Comparison of ENCODE assay signal across 8 cellular contexts in genomic region chr19:5905072-5905778, GRCh38. TPM values are rescaled to one million over a fixed set of nuclear protein-coding genes. Genes with fewer than 3 reads are reported as not detected.
DNase-seq lines count a peak whose midpoint lies in the region; ATAC-seq and TF ChIP-seq lines count a peak whose summit lies in the region.

No MANE protein-coding gene starts in this region.

- H2BK5ac ChIP-seq in IMR-90 (ENCODE audit: low read depth, low read length, poor library complexity, severe bottlenecking), result peak overlapping the region; percentile 10

- CTCF ChIA-PET in BJ (lab: Yijun Ruan, JAX), result interaction anchor here (4.2 to 5.3 kb wide), 2 partner anchors 13 to 101 kb away, joined by 21 to 40 read pairs; no protein-coding TSS in a partner anchor
- CTCF ChIA-PET in IMR-90 (lab: Yijun Ruan, JAX), result no interaction called here

- H3K9me3 ChIP-seq in IMR-90 (ENCODE audit: control insufficient read depth, insufficient read depth, low read length), result no peaks in the 10 kb centered on the region

- H3K9ac ChIP-seq in IMR-90 (ENCODE audit: low read depth, low read length), result peak overlapping the region; percentile 77

- no peak overlapping the region for H3K18ac ChIP-seq in IMR-90 (ENCODE audit: low read depth, low read length)

- peaks cover 0 to 40% of the 10 kb centered on the region in 2 experiments; a peak in 3 of 4 replicates for H3K79me1 ChIP-seq in IMR-90 (ENCODE audit: low read depth in 1 of 2, low read length in 2 of 2)

- peaks cover 4% of the 10 kb centered on the region for H3K4me1 ChIP-seq in IMR-90 (ENCODE audit: control insufficient read depth, insufficient read depth, low read length)

- POLR2A ChIA-PET in BJ (lab: Charles Lee), result no interaction called here
- POLR2A ChIA-PET in IMR-90 (lab: Charles Lee; ENCODE audit: unreplicated experiment), result no interaction called here

- H3K14ac ChIP-seq in IMR-90 (replicated peaks; ENCODE audit: low read depth, low read length), result peak overlapping the region; percentile 73; the same call in 1 of the 2 replicates

- no TSS peak for BruUV-seq in IMR-90 (replicated peaks; lab: Mats Ljungman, UMichigan)

- no peak for ATAC-seq in IMR-90 (ENCODE audit: low read depth)
- ATAC-seq in natural killer cell treated with Interleukin-12 subunit alpha and Interleukin-12 subunit beta and Interleukin-15 and Interleukin-18, amount 100 ng/mL, for 72 hours, result no peak
- no peak for ATAC-seq in activated CD4-positive, CD25-positive, alpha-beta regulatory T cell treated with anti-CD3 and anti-CD28 coated beads, Interleukin-2, amount 50 U/mL, for 24 hours

- H3K9me3 Mint-ChIP-seq in natural killer cell treated with Interleukin-12 subunit alpha and Interleukin-12 subunit beta and Interleukin-15 and Interleukin-18, amount 100 ng/mL, for 72 hours, result no peaks in the 10 kb centered on the region

- peaks cover 4% of the 10 kb centered on the region; the same call in 1 of the 2 replicates for H3K9me1 ChIP-seq in IMR-90 (ENCODE audit: insufficient read depth, low read length)

- H2BK20ac ChIP-seq in IMR-90 (ENCODE audit: low read depth, low read length), result no peak overlapping the region

- H2AFZ ChIP-seq in IMR-90 (replicated peaks; ENCODE audit: low read length, poor library complexity), result peak overlapping the region; percentile 98

- peak overlapping the region; percentile 95 for H3K4me3 Mint-ChIP-seq in natural killer cell treated with Interleukin-12 subunit alpha and Interleukin-12 subunit beta and Interleukin-15 and Interleukin-18, amount 100 ng/mL, for 72 hours

- peak overlapping the region; percentile 79; the same call in 1 of the 2 replicates for H2AK5ac ChIP-seq in IMR-90 (ENCODE audit: low read depth, low read length)

- peak overlapping the region; percentile 38 for H4K91ac ChIP-seq in IMR-90 (ENCODE audit: insufficient read depth, low read depth, low read length)

- H2BK120ac ChIP-seq in IMR-90 (ENCODE audit: low read depth, low read length), result no peak overlapping the region

- H3K4me1 Mint-ChIP-seq in natural killer cell treated with Interleukin-12 subunit alpha and Interleukin-12 subunit beta and Interleukin-15 and Interleukin-18, amount 100 ng/mL, for 72 hours (ENCODE audit: low read depth in 2 of 2), result peaks cover 21 to 23% of the 10 kb centered on the region in 2 donors

- no peak overlapping the region for H2BK15ac ChIP-seq in IMR-90 (ENCODE audit: low read depth, low read length)

- H3K27me3 ChIP-seq in BJ (ENCODE audit: control insufficient read depth, insufficient read depth, low read length) (no peaks in the 10 kb centered on the region), IMR-90 (ENCODE audit: control insufficient read depth, insufficient read depth, low read length) (no peaks in the 10 kb centered on the region)

- H2AK9ac ChIP-seq in IMR-90 (replicated peaks; ENCODE audit: low read depth, low read length, poor library complexity), result peak overlapping the region; percentile 94

- H3K23ac ChIP-seq in IMR-90 (ENCODE audit: low read depth, low read length), result peak overlapping the region; percentile 88

- no peaks in the 10 kb centered on the region for H3K27me3 Mint-ChIP-seq in natural killer cell treated with Interleukin-12 subunit alpha and Interleukin-12 subunit beta and Interleukin-15 and Interleukin-18, amount 100 ng/mL, for 72 hours

- peak overlapping the region; percentile 53; the same call in 1 of the 2 replicates for H3K56ac ChIP-seq in IMR-90 (ENCODE audit: extremely low read depth, insufficient read depth, low read length)

- H3K4me2 ChIP-seq in IMR-90 (ENCODE audit: low read depth, low read length), result peak overlapping the region; percentile 100

- no peak overlapping the region for H3K27ac Mint-ChIP-seq in natural killer cell treated with Interleukin-12 subunit alpha and Interleukin-12 subunit beta and Interleukin-15 and Interleukin-18, amount 100 ng/mL, for 72 hours

- H4K5ac ChIP-seq in IMR-90 (ENCODE audit: low read depth, low read length), result peak overlapping the region; percentile 60; the same call in 1 of the 2 replicates

- no peaks in the 10 kb centered on the region for H3K36me3 Mint-ChIP-seq in natural killer cell treated with Interleukin-12 subunit alpha and Interleukin-12 subunit beta and Interleukin-15 and Interleukin-18, amount 100 ng/mL, for 72 hours

- H3K4me3 ChIP-seq in BJ (ENCODE audit: low read depth, low read length) (peak overlapping the region; percentile 100), IMR-90 (ENCODE audit: insufficient read depth, low read depth, low read length) (peak overlapping the region; percentile 69)

- in situ Hi-C loops in IMR-90 (cut with MboI; ENCODE audit: low sequenced_read_pairs), result no loop called here

- intact Hi-C loops in IMR-90 (cut with micrococcal nuclease), result loop anchor here (2.0 kb wide), 1 partner anchor 30 kb away; no protein-coding TSS in a partner anchor

- TF ChIP-seq RAD21 in IMR-90 (IDR thresholded peaks at IDR 0.05; ENCODE audit: low read length), result no peak

- WGBS in IMR-90 (ENCODE audit: extremely low coverage in 2 of 2, insufficient read length in 1 of 2), 2 experiments, result 31% methylated on average over 6 of the region's 34 CpGs; no CpG with 5 or more reads in 1 of the 2 experiments

- H4K8ac ChIP-seq in IMR-90 (ENCODE audit: low read depth in 2 of 2, low read length in 2 of 2), result peak overlapping the region; percentile 52 to 87; a peak in 2 of 4 replicates

- H3K27ac ChIP-seq in IMR-90 (ENCODE audit: insufficient read depth, low read length), result peak overlapping the region; percentile 45
- peak overlapping the region; percentile 69 for H3K27ac ChIP-seq in cingulate gyrus (ENCODE audit: low read depth, low read length)

- peak overlapping the region; percentile 70 for H3K4ac ChIP-seq in IMR-90 (ENCODE audit: low read depth, low read length)

- TF ChIP-seq CTCF in BJ (IDR thresholded peaks at IDR 0.05; ENCODE audit: insufficient read depth, low read depth, low read length) (no peak), IMR-90 (conservative IDR thresholded peaks at IDR 0.05; ENCODE audit: low read depth, low read length) (no peak)

- H3K36me3 ChIP-seq in BJ (ENCODE audit: control insufficient read depth, insufficient read depth, low read length), result peaks cover 4% of the 10 kb centered on the region
- H3K36me3 ChIP-seq in IMR-90 (ENCODE audit: control insufficient read depth, insufficient read depth, low read length), result peaks cover 15% of the 10 kb centered on the region; the same call in 1 of the 2 replicates

- TF ChIP-seq POLR2A in IMR-90 (IDR thresholded peaks at IDR 0.05; ENCODE audit: low read depth, low read length), result no peak

- dilution Hi-C loops in IMR-90 (cut with HindIII; ENCODE audit: low sequenced_read_pairs, unreplicated experiment), result no loop called here

- no peak for DNase-seq in BJ (ENCODE audit: low read depth)
- DNase-seq in IMR-90, result no peak
- DNase-seq in natural killer cell treated with Interleukin-12 subunit alpha and Interleukin-12 subunit beta and Interleukin-15 and Interleukin-18, amount 100 ng/mL, for 72 hours (ENCODE audit: low spot score), result no peak
- DNase-seq in NCI-H748 (lab: John Stamatoyannopoulos, UW; ENCODE audit: unreplicated experiment), result no peak
- no peak for DNase-seq in SHP77 treated with DMSO at 0.1 percent for 48 hours (lab: John Stamatoyannopoulos, UW)
- DNase-seq in T-helper 9 cell, result no peak

- H4K20me1 ChIP-seq in IMR-90 (ENCODE audit: insufficient read depth, low read length), result peaks cover 10% of the 10 kb centered on the region

TF ChIP-seq in IMR-90, 13 proteins besides CTCF, POLR2A, EP300 and RAD21 (continues in another document):
- no peak for TF ChIP-seq SMC3 (IDR thresholded peaks at IDR 0.05; ENCODE audit: low read depth, low read length)

RNA-seq across cellular contexts. Expression of gene VMAC, which starts 0.6 kb away (rescaled TPM):
- polyA plus RNA-seq in BJ (2011; rRNA removed) (3.3 and 4.2 TPM in 2 replicates), IMR-90 (2012; rRNA removed) (3.1 TPM in 2 replicates)
- polyA minus RNA-seq in BJ (2011; rRNA and poly(A)+ RNA removed), result 1.4 and 1.6 TPM in 2 replicates
- 1.4 and 1.7 TPM in 2 replicates for total RNA-seq in IMR-90 (2012; rRNA removed)
- polyA plus RNA-seq in IMR-90 (2012; cell fraction: cytosol; rRNA removed), result 2.2 and 3.0 TPM in 2 replicates
- 27.6 and 28.8 TPM in 2 replicates for polyA plus RNA-seq in IMR-90 (2012; cell fraction: nucleus; rRNA removed; ENCODE audit: low replicate concordance)
- 1 to 10 TPM; 4.4 to 6.7 TPM for total RNA-seq in natural killer cell treated with Interleukin-12 subunit alpha and Interleukin-12 subunit beta and Interleukin-15 and Interleukin-18, amount 100 ng/mL, for 72 hours

RNA-seq across cellular contexts. Expression of gene NDUFA11, which starts 1.6 kb away (rescaled TPM):
- polyA plus RNA-seq in BJ (2011; rRNA removed) (242 and 351 TPM in 2 replicates), IMR-90 (2012; rRNA removed) (1,140 and 1,276 TPM in 2 replicates)
- 25.9 and 41.6 TPM in 2 replicates for polyA minus RNA-seq in BJ (2011; rRNA and poly(A)+ RNA removed)
- total RNA-seq in IMR-90 (2012; rRNA removed), result 297 and 375 TPM in 2 replicates
- 644 and 1,099 TPM in 2 replicates for polyA plus RNA-seq in IMR-90 (2012; cell fraction: cytosol; rRNA removed)
- polyA plus RNA-seq in IMR-90 (2012; cell fraction: nucleus; rRNA removed; ENCODE audit: low replicate concordance), result 285 and 599 TPM in 2 replicates
- total RNA-seq in natural killer cell treated with Interleukin-12 subunit alpha and Interleukin-12 subunit beta and Interleukin-15 and Interleukin-18, amount 100 ng/mL, for 72 hours, result 100 to 1,000 TPM; 170 to 189 TPM

RNA-seq across cellular contexts. Expression of gene CAPS, which starts 8.8 kb away (rescaled TPM):
- polyA plus RNA-seq in BJ (2011; rRNA removed) (4.3 and 5.6 TPM in 2 replicates), IMR-90 (2012; rRNA removed) (4.9 and 5.6 TPM in 2 replicates)
- polyA minus RNA-seq in BJ (2011; rRNA and poly(A)+ RNA removed), result 1.1 and 1.9 TPM in 2 replicates
- total RNA-seq in IMR-90 (2012; rRNA removed), result 0.54 and 1.4 TPM in 2 replicates
- polyA plus RNA-seq in IMR-90 (2012; cell fraction: cytosol; rRNA removed), result 2.2 and 2.4 TPM in 2 replicates
- 34.4 and 78.7 TPM in 2 replicates for polyA plus RNA-seq in IMR-90 (2012; cell fraction: nucleus; rRNA removed; ENCODE audit: low replicate concordance)
- total RNA-seq in natural killer cell treated with Interleukin-12 subunit alpha and Interleukin-12 subunit beta and Interleukin-15 and Interleukin-18, amount 100 ng/mL, for 72 hours, result 1 to 10 TPM; 7.6 to 8.6 TPM

RNA-seq across cellular contexts. Expression of gene FUT5, which starts 34.9 kb away (rescaled TPM):
- polyA plus RNA-seq in BJ (2011; rRNA removed) (not detected in 2 replicates), IMR-90 (2012; rRNA removed) (not detected in 2 replicates)
- not detected in 2 replicates for polyA minus RNA-seq in BJ (2011; rRNA and poly(A)+ RNA removed)
- not detected in 2 replicates for total RNA-seq in IMR-90 (2012; rRNA removed)
- not detected in 2 replicates for polyA plus RNA-seq in IMR-90 (2012; cell fraction: cytosol; rRNA removed)
- not detected in 2 replicates for polyA plus RNA-seq in IMR-90 (2012; cell fraction: nucleus; rRNA removed; ENCODE audit: low replicate concordance)
- total RNA-seq in natural killer cell treated with Interleukin-12 subunit alpha and Interleukin-12 subunit beta and Interleukin-15 and Interleukin-18, amount 100 ng/mL, for 72 hours, result not detected

RNA-seq across cellular contexts. Expression of gene FUT3, which starts 54.0 kb away (rescaled TPM):
- not detected in 2 replicates for polyA plus RNA-seq in BJ (2011; rRNA removed)
- polyA minus RNA-seq in BJ (2011; rRNA and poly(A)+ RNA removed), result not detected in 2 replicates
- not detected in 2 replicates for total RNA-seq in IMR-90 (2012; rRNA removed)
- polyA plus RNA-seq in IMR-90 (2012; rRNA removed), result not detected in 2 replicates
- not detected in 2 replicates for polyA plus RNA-seq in IMR-90 (2012; cell fraction: cytosol; rRNA removed)
- polyA plus RNA-seq in IMR-90 (2012; cell fraction: nucleus; rRNA removed; ENCODE audit: low replicate concordance), result not detected in 2 replicates
- total RNA-seq in natural killer cell treated with Interleukin-12 subunit alpha and Interleukin-12 subunit beta and Interleukin-15 and Interleukin-18, amount 100 ng/mL, for 72 hours, result not detected
